Comparison of ENCODE assay signal across 20 cellular contexts in genomic region chr17:69175262-69175811, GRCh38. TPM values are rescaled to one million over a fixed set of nuclear protein-coding genes. Genes with fewer than 3 reads are reported as not detected.
DNase-seq lines count a peak whose midpoint lies in the region; ATAC-seq, FAIRE-seq and TF ChIP-seq lines count a peak whose summit lies in the region.
"Had no signal": no experiment of that assay in that cellular context is flagged by ENCODE, and none has a peak within 500 bp of the region (broad histone marks: within the 10 kb centered on the region; RNA-seq: fewer than 3 reads in every experiment).

No MANE protein-coding gene starts in this region.

- H3K27me3 ChIP-seq in SK-N-SH (ENCODE audit: insufficient read depth): no peaks in the 10 kb centered on the region
- no peaks in the 10 kb centered on the region for H3K27me3 ChIP-seq in RWPE2 (ENCODE audit: insufficient read depth, poor library complexity, severe bottlenecking)
- no peaks in the 10 kb centered on the region for H3K27me3 ChIP-seq in small intestine (ENCODE audit: control insufficient read depth in 2 of 2, insufficient read depth in 2 of 2, low read length in 2 of 2)
- H3K27me3 ChIP-seq in right lobe of liver: no peaks in the 10 kb centered on the region

- peaks cover 10% of the 10 kb centered on the region for H3F3A ChIP-seq in SK-N-SH (replicated peaks; ENCODE audit: insufficient read depth)

- H3K9me2 ChIP-seq in SK-N-SH: no peaks in the 10 kb centered on the region

- no peak for FAIRE-seq in small intestine (lab: Jason Lieb, UNC)
- FAIRE-seq: GM12878, GM18507 had no signal

- intact Hi-C loops in right lobe of liver (cut with DNase I): no loop called here

- POLR2A ChIA-PET in SK-N-SH (lab: Yijun Ruan, JAX): no interaction called here

- H3K27ac ChIP-seq in SK-N-SH (ENCODE audit: low read depth in 2 of 2, low read length in 1 of 2): peak overlapping the region in 1 of 2 experiments; percentile 65; a peak in 2 of 4 replicates
- H3K27ac ChIP-seq in RWPE2 (ENCODE audit: poor library complexity, severe bottlenecking): peak overlapping the region; percentile 88
- H3K27ac ChIP-seq in epithelial cell of prostate: peak overlapping the region; percentile 91
- H3K27ac ChIP-seq in small intestine (ENCODE audit: low read depth in 1 of 2, low read length in 1 of 2): no peak overlapping the region
- H3K27ac ChIP-seq in coronary artery: peak overlapping the region in 1 of 2 donors; percentile 36
- H3K27ac ChIP-seq in right lobe of liver: peak overlapping the region in 1 of 3 donors; percentile 4
- H3K27ac ChIP-seq: 22Rv1, C4-2B had no signal

- H3K4me3 ChIP-seq in SK-N-SH (ENCODE audit: low read depth in 2 of 2, low read length in 1 of 2): no peak overlapping the region; a peak in 1 of 4 replicates
- no peak overlapping the region for H3K4me3 ChIP-seq in RWPE2 (ENCODE audit: severe bottlenecking)
- H3K4me3 ChIP-seq in small intestine (ENCODE audit: low read depth in 1 of 2, low read length in 2 of 2): no peak overlapping the region
- H3K4me3 ChIP-seq in coronary artery: no peak overlapping the region
- H3K4me3 ChIP-seq in right lobe of liver: no peak overlapping the region
- H3K4me3 ChIP-seq: GM12878, HAP-1 had no signal

- H3K36me3 ChIP-seq in SK-N-SH (replicated peaks in 1 of 2; ENCODE audit: control insufficient read depth in 1 of 2, insufficient read depth in 2 of 2, low read length in 1 of 2) (no peaks in the 10 kb centered on the region), RWPE2 (ENCODE audit: low read depth) (no peaks in the 10 kb centered on the region), small intestine (ENCODE audit: control insufficient read depth in 2 of 2, insufficient read depth in 2 of 2, low read length in 2 of 2) (no peaks in the 10 kb centered on the region), right lobe of liver (peaks cover 0 to 2% (median 0%) of the 10 kb centered on the region in 4 donors)
- H3K36me3 ChIP-seq: HAP-1 had no signal

- TF ChIP-seq RAD21 in SK-N-SH (IDR thresholded peaks at IDR 0.05; ENCODE audit: low read length): no peak

- no peak overlapping the region; the same call in 1 of the 2 replicates for H3K9ac ChIP-seq in SK-N-SH

- H3K4me1 ChIP-seq in SK-N-SH (ENCODE audit: control insufficient read depth in 1 of 2, insufficient read depth in 2 of 2, low read depth in 1 of 2, low read length in 1 of 2) (peaks cover 0 to 13% of the 10 kb centered on the region in 2 experiments; a peak in 2 of 4 replicates), RWPE2 (ENCODE audit: insufficient read depth, poor library complexity, severe bottlenecking) (peaks cover 34% of the 10 kb centered on the region), small intestine (ENCODE audit: control insufficient read depth in 2 of 2, insufficient read depth in 1 of 2, low read depth in 1 of 2, low read length in 1 of 2) (peaks cover 0 to 4% of the 10 kb centered on the region in 2 donors), right lobe of liver (no peaks in the 10 kb centered on the region)

- TF ChIP-seq POLR2A in right lobe of liver (IDR thresholded peaks at IDR 0.05): no peak

- H3K79me2 ChIP-seq in SK-N-SH (ENCODE audit: insufficient read depth): no peaks in the 10 kb centered on the region

- H4K20me1 ChIP-seq in SK-N-SH (ENCODE audit: insufficient read depth): no peaks in the 10 kb centered on the region

- H3K4me2 ChIP-seq in SK-N-SH: peak overlapping the region; percentile 53

- CTCF ChIA-PET in SK-N-SH (lab: Yijun Ruan, JAX): interaction anchor here (0.7 kb wide), 1 partner anchor 19 kb away, joined by 3 read pairs; no protein-coding TSS in a partner anchor

- TF ChIP-seq EP300 in SK-N-SH (IDR thresholded peaks at IDR 0.05; ENCODE audit: borderline replicate concordance in 1 of 2, low read depth in 1 of 2, low read length in 1 of 2): no peak

- H3K9me3 ChIP-seq in SK-N-SH (no peaks in the 10 kb centered on the region), RWPE2 (ENCODE audit: severe bottlenecking) (no peaks in the 10 kb centered on the region), small intestine (ENCODE audit: control insufficient read depth, low read depth) (no peaks in the 10 kb centered on the region), right lobe of liver (no peaks in the 10 kb centered on the region)
- H3K9me3 ChIP-seq: HAP-1 had no signal

- ATAC-seq in SK-N-SH treated with all-trans-retinoic acid at 6 μM for 48 hours: no peak; the same call in 1 of the 3 replicates
- ATAC-seq in RWPE2 (ENCODE audit: low read depth): no peak
- ATAC-seq in right lobe of liver: no peak

- DNase-seq in SK-N-SH: no peak
- no peak for DNase-seq in RWPE2 (ENCODE audit: low spot score)
- DNase-seq in epithelial cell of prostate (ENCODE audit: low read depth, low spot score): no peak
- DNase-seq in small intestine: peak; percentile 47
- no peak for DNase-seq in DMS114 treated with DMSO at 0.1 percent for 48 hours (lab: John Stamatoyannopoulos, UW; ENCODE audit: unreplicated experiment)
- DNase-seq in coronary artery (ENCODE audit: low spot score): no peak
- no peak for DNase-seq in right lobe of liver
- DNase-seq: COR-L47, DMS79, NCI-H146, NCI-H2107, NCI-H345, Right ventricle myocardium superior had no signal

- TF ChIP-seq CTCF in SK-N-SH (IDR thresholded peaks at IDR 0.05) (no peak), RWPE2 (IDR thresholded peaks at IDR 0.05; ENCODE audit: poor library complexity, severe bottlenecking) (no peak), coronary artery (IDR thresholded peaks at IDR 0.05) (no peak), right lobe of liver (IDR thresholded peaks at IDR 0.05) (no peak)

- peak overlapping the region; percentile 69; the same call in 1 of the 2 replicates for H2AFZ ChIP-seq in SK-N-SH (ENCODE audit: low read depth)

- WGBS in SK-N-SH (ENCODE audit: low lambda C conversion rate): 16% methylated on average over 6 of the region's 6 CpGs
- 33 to 76% (median 58%) methylated on average over 6 of the region's 6 CpGs for WGBS in small intestine, 3 donors
- WGBS in right lobe of liver (ENCODE audit: insufficient coverage, low coverage, low lambda C conversion rate, missing lambda C conversion rate): 89% methylated on average over 6 of the region's 6 CpGs

TF ChIP-seq in SK-N-SH, 30 proteins besides CTCF, POLR2A, EP300 and RAD21:
- no peak for TF ChIP-seq GABPA (IDR thresholded peaks at IDR 0.05; ENCODE audit: low read depth)
- no peak for TF ChIP-seq RXRA (IDR thresholded peaks at IDR 0.05; ENCODE audit: borderline replicate concordance, low read depth)
- no peak for TF ChIP-seq TCF12 (IDR thresholded peaks at IDR 0.05)
- TF ChIP-seq CHD2 (IDR thresholded peaks at IDR 0.05; ENCODE audit: low read length, partially characterized antibody): no peak
- TF ChIP-seq EZH2phosphoT487 (IDR thresholded peaks at IDR 0.05; ENCODE audit: borderline replicate concordance, low read depth): no peak
- no peak for TF ChIP-seq SMC3 (IDR thresholded peaks at IDR 0.05; ENCODE audit: low read depth, low read length)
- no peak for TF ChIP-seq MEF2A (IDR thresholded peaks at IDR 0.05; ENCODE audit: borderline replicate concordance, low read depth)
- no peak for TF ChIP-seq YY1 (IDR thresholded peaks at IDR 0.05; ENCODE audit: low read depth)

TF ChIP-seq in SK-N-SH treated with all-trans-retinoic acid at 6 μM for 48 hours, 23 proteins besides CTCF, POLR2A, EP300 and RAD21 (continues in another document):
- no peak for TF ChIP-seq ZC3H10 (CRISPR knock-in tag; IDR thresholded peaks at IDR 0.05)
- TF ChIP-seq TOX (CRISPR knock-in tag; IDR thresholded peaks at IDR 0.05; ENCODE audit: borderline replicate concordance): no peak
- TF ChIP-seq, protein P1, sequence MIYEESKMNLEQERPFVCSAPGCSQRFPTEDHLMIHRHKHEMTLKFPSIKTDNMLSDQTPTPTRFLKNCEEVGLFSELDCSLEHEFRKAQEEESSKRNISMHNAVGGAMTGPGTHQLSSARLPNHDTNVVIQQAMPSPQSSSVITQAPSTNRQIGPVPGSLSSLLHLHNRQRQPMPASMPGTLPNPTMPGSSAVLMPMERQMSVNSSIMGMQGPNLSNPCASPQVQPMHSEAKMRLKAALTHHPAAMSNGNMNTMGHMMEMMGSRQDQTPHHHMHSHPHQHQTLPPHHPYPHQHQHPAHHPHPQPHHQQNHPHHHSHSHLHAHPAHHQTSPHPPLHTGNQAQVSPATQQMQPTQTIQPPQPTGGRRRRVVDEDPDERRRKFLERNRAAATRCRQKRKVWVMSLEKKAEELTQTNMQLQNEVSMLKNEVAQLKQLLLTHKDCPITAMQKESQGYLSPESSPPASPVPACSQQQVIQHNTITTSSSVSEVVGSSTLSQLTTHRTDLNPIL (CRISPR knock-in tag; IDR thresholded peaks at IDR 0.05; ENCODE audit: low read depth): no peak
- TF ChIP-seq ESRRG (CRISPR knock-in tag; IDR thresholded peaks at IDR 0.05): no peak
- no peak for TF ChIP-seq ZFP3 (CRISPR knock-in tag; IDR thresholded peaks at IDR 0.05)
- no peak for TF ChIP-seq ISL1 (CRISPR knock-in tag; IDR thresholded peaks at IDR 0.05)
- TF ChIP-seq PATZ1 (CRISPR knock-in tag; IDR thresholded peaks at IDR 0.05; ENCODE audit: borderline replicate concordance): no peak
- TF ChIP-seq ZFP30 (CRISPR knock-in tag; IDR thresholded peaks at IDR 0.05): no peak
- no peak for TF ChIP-seq PPARA (CRISPR knock-in tag; IDR thresholded peaks at IDR 0.05; ENCODE audit: borderline replicate concordance)
- no peak for TF ChIP-seq SNAI2 (CRISPR knock-in tag; IDR thresholded peaks at IDR 0.05)

RNA-seq across cellular contexts. Expression of gene ABCA6, which starts 33.6 kb away (rescaled TPM):
- polyA plus RNA-seq in SK-N-SH (2012; rRNA removed): 0.15 and 0.23 TPM in 2 replicates
- 0.09 and 0.21 TPM in 2 replicates for polyA plus RNA-seq in SK-N-SH (2012; cell fraction: cytosol; rRNA removed)
- polyA plus RNA-seq in SK-N-SH (2012; cell fraction: nucleus; rRNA removed): 0.14 and 0.37 TPM in 2 replicates
- polyA plus RNA-seq in small intestine: 1 to 10 TPM in 2 of 3 donors, under 1 TPM in 1; 0.89 to 6.5 (median 3.2) TPM
- 100 to 1,000 TPM in 3 of 6 experiments, 10 to 100 TPM in 3; 54.7 to 155 (median 86.2) TPM for total RNA-seq in right lobe of liver
- total RNA-seq: HT1080 had no signal

RNA-seq across cellular contexts. Expression of gene ABCA10, which starts 53.3 kb away (rescaled TPM):
- polyA plus RNA-seq in SK-N-SH (2012; rRNA removed) (0.07 and 0.11 TPM in 2 replicates), small intestine (10 to 100 TPM in 1 of 3 donors, 1 to 10 TPM in 2; 2.4 to 21.0 (median 8.6) TPM)
- 0.05 and 0.10 TPM in 2 replicates for polyA plus RNA-seq in SK-N-SH (2012; cell fraction: cytosol; rRNA removed)
- 0.38 and 0.48 TPM in 2 replicates for polyA plus RNA-seq in SK-N-SH (2012; cell fraction: nucleus; rRNA removed)
- 1 to 10 TPM; 1.7 to 4.0 (median 2.0) TPM for total RNA-seq in right lobe of liver

Comparison
In these comparisons a context has a peak if more than half of its experiments do, and no peak if none do; other contexts are left out.
1. H3K27ac ChIP-seq: peak in RWPE2 (single experiment) and epithelial cell of prostate (single experiment); none in small intestine (0 of 2).